Comparison of ENCODE assay signal across 1 cellular context in genomic region chr19:35040826-35041547, GRCh38.
TF ChIP-seq lines count a peak whose summit lies in the region.

No MANE protein-coding gene starts in this region.

TF ChIP-seq in HEK293, 187 proteins besides CTCF, POLR2A, EP300 and RAD21 (continued from another document):
- TF ChIP-seq PRDM10 (tag by site-specific recombination; IDR thresholded peaks at IDR 0.05): 0 out of 2 replicates have a peak, but pooled peaks have one; percentile 28
- no peak for TF ChIP-seq ZNF514 (tag by site-specific recombination; IDR thresholded peaks at IDR 0.05)
- TF ChIP-seq ZNF664 (tag by site-specific recombination; IDR thresholded peaks at IDR 0.05): no peak
- no peak for TF ChIP-seq MYNN (tag by site-specific recombination; IDR thresholded peaks at IDR 0.05; ENCODE audit: borderline replicate concordance)
- no peak for TF ChIP-seq ZNF600 (tag by site-specific recombination; IDR thresholded peaks at IDR 0.05)
- no peak for TF ChIP-seq PBX3 (CRISPR knock-in tag; IDR thresholded peaks at IDR 0.05)
- peak; percentile 98 for TF ChIP-seq HIC1 (tag by site-specific recombination; IDR thresholded peaks at IDR 0.05)
- TF ChIP-seq KLF8 (tag by site-specific recombination; IDR thresholded peaks at IDR 0.05): peak; percentile 4; the same call in 1 of the 2 replicates
- no peak for TF ChIP-seq ZBTB10 (tag by site-specific recombination; IDR thresholded peaks at IDR 0.05)
- TF ChIP-seq ZNF76 (tag by site-specific recombination; IDR thresholded peaks at IDR 0.05; ENCODE audit: borderline replicate concordance, low read depth): no peak
- TF ChIP-seq ZBTB8A (tag by site-specific recombination; IDR thresholded peaks at IDR 0.05): 0 out of 2 replicates have a peak, but pooled peaks have one; percentile 23
- TF ChIP-seq ZFP41 (tag by site-specific recombination; IDR thresholded peaks at IDR 0.05; ENCODE audit: borderline replicate concordance): no peak
- TF ChIP-seq ZNF488 (tag by site-specific recombination; IDR thresholded peaks at IDR 0.05): no peak
- no peak for TF ChIP-seq ZNF23 (tag by site-specific recombination; IDR thresholded peaks at IDR 0.05; ENCODE audit: borderline replicate concordance)
- no peak for TF ChIP-seq ZNF521 (tag by site-specific recombination; IDR thresholded peaks at IDR 0.05)
- TF ChIP-seq ZNF24 (tag by site-specific recombination; IDR thresholded peaks at IDR 0.05): no peak
